ENCODE assay signal across 1 cellular context in the genomic region with DNA sequence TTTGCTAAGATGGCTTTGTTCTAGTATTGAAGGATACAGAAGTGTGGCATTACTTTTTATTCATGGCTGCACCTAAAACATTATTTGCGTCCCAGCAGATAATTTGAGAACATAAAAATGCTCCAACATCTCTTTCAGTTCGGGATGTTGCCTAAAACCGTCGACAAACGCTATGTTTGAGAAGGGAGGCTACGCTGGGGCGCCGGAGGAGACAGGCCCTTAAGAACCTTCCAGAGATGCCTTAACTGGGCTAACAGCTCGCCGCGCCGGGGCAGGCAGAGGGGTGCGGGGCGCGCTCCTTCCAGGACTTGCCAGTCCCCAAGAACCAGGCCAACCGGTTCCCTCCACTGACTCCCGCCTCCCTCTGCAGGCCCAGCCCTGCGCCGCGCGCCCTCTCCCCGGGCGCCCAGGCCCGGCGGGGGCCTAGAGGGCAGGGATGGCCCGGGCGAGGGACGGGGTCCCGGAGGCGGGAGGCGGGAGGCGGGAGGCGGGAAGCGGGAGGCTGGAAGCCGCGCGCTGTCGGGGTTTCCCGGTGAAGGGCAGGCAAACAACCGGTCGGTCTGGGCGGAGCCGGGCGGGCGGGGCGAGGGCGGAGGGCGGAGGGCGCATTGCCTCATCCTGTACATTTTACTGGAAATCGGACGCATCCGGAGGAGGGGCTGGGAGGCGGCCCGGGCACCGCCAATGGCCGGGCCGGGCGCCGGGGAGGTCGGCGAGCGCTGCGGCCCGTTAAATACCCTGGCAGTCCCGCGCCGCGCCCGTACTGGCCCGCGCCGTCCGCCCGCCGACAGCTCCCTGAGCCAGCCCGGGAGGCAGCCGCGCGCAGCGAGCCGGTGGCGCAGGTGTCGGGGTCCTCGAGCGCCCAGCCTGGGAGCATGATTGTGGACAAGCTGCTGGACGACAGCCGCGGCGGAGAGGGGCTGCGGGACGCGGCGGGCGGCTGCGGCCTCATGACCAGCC.
TF ChIP-seq lines count a peak whose summit lies in the region.

A gene with protein sequence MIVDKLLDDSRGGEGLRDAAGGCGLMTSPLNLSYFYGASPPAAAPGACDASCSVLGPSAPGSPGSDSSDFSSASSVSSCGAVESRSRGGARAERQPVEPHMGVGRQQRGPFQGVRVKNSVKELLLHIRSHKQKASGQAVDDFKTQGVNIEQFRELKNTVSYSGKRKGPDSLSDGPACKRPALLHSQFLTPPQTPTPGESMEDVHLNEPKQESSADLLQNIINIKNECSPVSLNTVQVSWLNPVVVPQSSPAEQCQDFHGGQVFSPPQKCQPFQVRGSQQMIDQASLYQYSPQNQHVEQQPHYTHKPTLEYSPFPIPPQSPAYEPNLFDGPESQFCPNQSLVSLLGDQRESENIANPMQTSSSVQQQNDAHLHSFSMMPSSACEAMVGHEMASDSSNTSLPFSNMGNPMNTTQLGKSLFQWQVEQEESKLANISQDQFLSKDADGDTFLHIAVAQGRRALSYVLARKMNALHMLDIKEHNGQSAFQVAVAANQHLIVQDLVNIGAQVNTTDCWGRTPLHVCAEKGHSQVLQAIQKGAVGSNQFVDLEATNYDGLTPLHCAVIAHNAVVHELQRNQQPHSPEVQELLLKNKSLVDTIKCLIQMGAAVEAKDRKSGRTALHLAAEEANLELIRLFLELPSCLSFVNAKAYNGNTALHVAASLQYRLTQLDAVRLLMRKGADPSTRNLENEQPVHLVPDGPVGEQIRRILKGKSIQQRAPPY (plus strand): TSS at position 761 of the 960 bp plus-strand sequence. CDS start 115 bp downstream, at position 876.

TF ChIP-seq in K562, 482 proteins besides CTCF, POLR2A, EP300 and RAD21 (continued from another document and continues in another):
- TF ChIP-seq, protein P1, sequence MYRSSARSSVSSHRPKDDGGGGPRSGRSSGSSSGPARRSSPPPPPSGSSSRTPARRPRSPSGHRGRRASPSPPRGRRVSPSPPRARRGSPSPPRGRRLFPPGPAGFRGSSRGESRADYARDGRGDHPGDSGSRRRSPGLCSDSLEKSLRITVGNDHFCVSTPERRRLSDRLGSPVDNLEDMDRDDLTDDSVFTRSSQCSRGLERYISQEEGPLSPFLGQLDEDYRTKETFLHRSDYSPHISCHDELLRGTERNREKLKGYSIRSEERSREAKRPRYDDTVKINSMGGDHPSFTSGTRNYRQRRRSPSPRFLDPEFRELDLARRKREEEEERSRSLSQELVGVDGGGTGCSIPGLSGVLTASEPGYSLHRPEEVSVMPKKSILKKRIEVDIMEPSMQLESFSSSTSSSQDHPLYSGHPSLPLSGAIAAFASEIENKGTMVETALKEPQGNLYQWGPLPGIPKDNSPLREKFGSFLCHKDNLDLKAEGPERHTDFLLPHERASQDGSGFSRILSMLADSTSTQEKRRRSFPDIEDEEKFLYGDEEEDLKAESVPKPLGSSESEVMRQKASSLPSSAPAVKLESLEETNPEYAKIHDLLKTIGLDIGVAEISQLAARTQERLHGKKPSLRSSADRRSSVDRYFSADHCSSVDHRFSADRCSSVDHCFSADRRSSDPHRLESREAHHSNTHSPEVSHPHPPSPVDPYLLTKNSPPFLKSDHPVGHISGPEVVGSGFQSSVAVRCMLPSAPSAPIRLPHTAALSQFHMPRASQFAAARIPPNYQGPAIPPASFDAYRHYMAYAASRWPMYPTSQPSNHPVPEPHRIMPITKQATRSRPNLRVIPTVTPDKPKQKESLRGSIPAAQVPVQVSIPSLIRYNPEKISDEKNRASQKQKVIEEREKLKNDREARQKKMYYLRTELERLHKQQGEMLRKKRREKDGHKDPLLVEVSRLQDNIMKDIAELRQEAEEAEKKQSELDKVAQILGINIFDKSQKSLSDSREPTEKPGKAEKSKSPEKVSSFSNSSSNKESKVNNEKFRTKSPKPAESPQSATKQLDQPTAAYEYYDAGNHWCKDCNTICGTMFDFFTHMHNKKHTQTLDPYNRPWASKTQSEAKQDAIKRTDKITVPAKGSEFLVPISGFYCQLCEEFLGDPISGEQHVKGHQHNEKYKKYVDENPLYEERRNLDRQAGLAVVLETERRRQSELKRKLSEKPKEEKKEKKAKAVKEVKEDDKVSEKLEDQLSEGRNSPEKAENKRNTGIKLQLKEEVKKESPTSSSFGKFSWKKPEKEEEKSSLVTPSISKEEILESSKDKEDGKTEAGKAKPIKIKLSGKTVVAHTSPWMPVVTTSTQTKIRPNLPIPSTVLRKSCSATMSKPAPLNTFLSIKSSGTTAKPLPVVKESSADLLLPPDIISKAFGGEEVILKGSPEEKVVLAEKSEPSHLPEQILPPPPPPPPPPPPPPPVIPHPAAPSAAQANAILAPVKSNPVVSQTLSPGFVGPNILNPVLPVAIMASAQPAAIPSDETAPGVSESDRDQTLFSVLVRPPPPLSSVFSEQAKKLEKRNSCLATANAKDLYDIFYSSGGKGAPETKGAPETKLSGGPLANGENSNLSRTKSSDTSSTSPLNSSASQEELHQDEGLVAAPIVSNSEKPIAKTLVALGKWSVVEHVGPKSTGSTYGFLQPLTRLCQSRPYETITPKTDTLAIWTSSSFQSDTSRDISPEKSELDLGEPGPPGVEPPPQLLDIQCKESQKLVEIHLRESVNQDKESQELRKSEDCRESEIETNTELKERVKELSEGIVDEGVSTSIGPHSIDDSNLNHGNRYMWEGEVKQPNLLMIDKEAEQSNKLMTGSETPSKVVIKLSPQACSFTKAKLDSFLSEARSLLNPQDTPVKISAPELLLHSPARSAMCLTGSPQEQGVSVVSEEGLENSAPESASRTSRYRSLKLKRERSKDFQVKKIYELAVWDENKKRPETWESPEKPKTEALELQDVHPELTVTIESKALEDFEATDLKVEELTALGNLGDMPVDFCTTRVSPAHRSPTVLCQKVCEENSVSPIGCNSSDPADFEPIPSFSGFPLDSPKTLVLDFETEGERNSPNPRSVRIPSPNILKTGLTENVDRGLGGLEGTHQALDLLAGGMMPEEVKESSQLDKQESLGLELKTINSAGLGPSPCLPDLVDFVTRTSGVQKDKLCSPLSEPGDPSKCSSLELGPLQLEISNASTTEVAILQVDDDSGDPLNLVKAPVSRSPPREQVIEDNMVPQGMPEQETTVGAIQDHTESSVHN (IDR thresholded peaks at IDR 0.05; ENCODE audit: borderline replicate concordance in 1 of 2, low read depth in 1 of 2), result no peak
- TF ChIP-seq ELF1 (tag; IDR thresholded peaks at IDR 0.05) (no peak), NCOA6 (IDR thresholded peaks at IDR 0.05) (no peak), BACH1 (tag; IDR thresholded peaks at IDR 0.05) (no peak), PTTG1 (tag; IDR thresholded peaks at IDR 0.05; ENCODE audit: low read depth) (no peak), ZNF316 (IDR thresholded peaks at IDR 0.05) (no peak), RB1 (IDR thresholded peaks at IDR 0.05; ENCODE audit: low read depth) (peak; percentile 42), GTF2F1 (IDR thresholded peaks at IDR 0.05; ENCODE audit: low read depth, low read length) (no peak), PURB (CRISPR knock-in tag; IDR thresholded peaks at IDR 0.05; ENCODE audit: low read depth) (no peak), SMAD2 (IDR thresholded peaks at IDR 0.05; ENCODE audit: low read depth, low read length) (no peak), MAZ (CRISPR knock-in tag; conservative IDR thresholded peaks at IDR 0.05 in 1 of 2, IDR thresholded peaks at IDR 0.05 in 1 of 2) (peak in 1 of 2 experiments; percentile 32; a peak in 1 of 4 replicates), IFI16 (CRISPR knock-in tag; IDR thresholded peaks at IDR 0.05) (no peak)
- TF ChIP-seq, protein P2, sequence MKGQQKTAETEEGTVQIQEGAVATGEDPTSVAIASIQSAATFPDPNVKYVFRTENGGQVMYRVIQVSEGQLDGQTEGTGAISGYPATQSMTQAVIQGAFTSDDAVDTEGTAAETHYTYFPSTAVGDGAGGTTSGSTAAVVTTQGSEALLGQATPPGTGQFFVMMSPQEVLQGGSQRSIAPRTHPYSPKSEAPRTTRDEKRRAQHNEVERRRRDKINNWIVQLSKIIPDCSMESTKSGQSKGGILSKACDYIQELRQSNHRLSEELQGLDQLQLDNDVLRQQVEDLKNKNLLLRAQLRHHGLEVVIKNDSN (CRISPR knock-in tag; IDR thresholded peaks at IDR 0.05), result no peak
- TF ChIP-seq, protein P3, sequence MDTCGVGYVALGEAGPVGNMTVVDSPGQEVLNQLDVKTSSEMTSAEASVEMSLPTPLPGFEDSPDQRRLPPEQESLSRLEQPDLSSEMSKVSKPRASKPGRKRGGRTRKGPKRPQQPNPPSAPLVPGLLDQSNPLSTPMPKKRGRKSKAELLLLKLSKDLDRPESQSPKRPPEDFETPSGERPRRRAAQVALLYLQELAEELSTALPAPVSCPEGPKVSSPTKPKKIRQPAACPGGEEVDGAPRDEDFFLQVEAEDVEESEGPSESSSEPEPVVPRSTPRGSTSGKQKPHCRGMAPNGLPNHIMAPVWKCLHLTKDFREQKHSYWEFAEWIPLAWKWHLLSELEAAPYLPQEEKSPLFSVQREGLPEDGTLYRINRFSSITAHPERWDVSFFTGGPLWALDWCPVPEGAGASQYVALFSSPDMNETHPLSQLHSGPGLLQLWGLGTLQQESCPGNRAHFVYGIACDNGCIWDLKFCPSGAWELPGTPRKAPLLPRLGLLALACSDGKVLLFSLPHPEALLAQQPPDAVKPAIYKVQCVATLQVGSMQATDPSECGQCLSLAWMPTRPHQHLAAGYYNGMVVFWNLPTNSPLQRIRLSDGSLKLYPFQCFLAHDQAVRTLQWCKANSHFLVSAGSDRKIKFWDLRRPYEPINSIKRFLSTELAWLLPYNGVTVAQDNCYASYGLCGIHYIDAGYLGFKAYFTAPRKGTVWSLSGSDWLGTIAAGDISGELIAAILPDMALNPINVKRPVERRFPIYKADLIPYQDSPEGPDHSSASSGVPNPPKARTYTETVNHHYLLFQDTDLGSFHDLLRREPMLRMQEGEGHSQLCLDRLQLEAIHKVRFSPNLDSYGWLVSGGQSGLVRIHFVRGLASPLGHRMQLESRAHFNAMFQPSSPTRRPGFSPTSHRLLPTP (IDR thresholded peaks at IDR 0.05; ENCODE audit: borderline replicate concordance, extremely low read depth, insufficient read length), result no peak
- TF ChIP-seq, protein P4, sequence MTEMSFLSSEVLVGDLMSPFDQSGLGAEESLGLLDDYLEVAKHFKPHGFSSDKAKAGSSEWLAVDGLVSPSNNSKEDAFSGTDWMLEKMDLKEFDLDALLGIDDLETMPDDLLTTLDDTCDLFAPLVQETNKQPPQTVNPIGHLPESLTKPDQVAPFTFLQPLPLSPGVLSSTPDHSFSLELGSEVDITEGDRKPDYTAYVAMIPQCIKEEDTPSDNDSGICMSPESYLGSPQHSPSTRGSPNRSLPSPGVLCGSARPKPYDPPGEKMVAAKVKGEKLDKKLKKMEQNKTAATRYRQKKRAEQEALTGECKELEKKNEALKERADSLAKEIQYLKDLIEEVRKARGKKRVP (CRISPR knock-in tag; IDR thresholded peaks at IDR 0.05), result no peak
- TF ChIP-seq, protein P5, sequence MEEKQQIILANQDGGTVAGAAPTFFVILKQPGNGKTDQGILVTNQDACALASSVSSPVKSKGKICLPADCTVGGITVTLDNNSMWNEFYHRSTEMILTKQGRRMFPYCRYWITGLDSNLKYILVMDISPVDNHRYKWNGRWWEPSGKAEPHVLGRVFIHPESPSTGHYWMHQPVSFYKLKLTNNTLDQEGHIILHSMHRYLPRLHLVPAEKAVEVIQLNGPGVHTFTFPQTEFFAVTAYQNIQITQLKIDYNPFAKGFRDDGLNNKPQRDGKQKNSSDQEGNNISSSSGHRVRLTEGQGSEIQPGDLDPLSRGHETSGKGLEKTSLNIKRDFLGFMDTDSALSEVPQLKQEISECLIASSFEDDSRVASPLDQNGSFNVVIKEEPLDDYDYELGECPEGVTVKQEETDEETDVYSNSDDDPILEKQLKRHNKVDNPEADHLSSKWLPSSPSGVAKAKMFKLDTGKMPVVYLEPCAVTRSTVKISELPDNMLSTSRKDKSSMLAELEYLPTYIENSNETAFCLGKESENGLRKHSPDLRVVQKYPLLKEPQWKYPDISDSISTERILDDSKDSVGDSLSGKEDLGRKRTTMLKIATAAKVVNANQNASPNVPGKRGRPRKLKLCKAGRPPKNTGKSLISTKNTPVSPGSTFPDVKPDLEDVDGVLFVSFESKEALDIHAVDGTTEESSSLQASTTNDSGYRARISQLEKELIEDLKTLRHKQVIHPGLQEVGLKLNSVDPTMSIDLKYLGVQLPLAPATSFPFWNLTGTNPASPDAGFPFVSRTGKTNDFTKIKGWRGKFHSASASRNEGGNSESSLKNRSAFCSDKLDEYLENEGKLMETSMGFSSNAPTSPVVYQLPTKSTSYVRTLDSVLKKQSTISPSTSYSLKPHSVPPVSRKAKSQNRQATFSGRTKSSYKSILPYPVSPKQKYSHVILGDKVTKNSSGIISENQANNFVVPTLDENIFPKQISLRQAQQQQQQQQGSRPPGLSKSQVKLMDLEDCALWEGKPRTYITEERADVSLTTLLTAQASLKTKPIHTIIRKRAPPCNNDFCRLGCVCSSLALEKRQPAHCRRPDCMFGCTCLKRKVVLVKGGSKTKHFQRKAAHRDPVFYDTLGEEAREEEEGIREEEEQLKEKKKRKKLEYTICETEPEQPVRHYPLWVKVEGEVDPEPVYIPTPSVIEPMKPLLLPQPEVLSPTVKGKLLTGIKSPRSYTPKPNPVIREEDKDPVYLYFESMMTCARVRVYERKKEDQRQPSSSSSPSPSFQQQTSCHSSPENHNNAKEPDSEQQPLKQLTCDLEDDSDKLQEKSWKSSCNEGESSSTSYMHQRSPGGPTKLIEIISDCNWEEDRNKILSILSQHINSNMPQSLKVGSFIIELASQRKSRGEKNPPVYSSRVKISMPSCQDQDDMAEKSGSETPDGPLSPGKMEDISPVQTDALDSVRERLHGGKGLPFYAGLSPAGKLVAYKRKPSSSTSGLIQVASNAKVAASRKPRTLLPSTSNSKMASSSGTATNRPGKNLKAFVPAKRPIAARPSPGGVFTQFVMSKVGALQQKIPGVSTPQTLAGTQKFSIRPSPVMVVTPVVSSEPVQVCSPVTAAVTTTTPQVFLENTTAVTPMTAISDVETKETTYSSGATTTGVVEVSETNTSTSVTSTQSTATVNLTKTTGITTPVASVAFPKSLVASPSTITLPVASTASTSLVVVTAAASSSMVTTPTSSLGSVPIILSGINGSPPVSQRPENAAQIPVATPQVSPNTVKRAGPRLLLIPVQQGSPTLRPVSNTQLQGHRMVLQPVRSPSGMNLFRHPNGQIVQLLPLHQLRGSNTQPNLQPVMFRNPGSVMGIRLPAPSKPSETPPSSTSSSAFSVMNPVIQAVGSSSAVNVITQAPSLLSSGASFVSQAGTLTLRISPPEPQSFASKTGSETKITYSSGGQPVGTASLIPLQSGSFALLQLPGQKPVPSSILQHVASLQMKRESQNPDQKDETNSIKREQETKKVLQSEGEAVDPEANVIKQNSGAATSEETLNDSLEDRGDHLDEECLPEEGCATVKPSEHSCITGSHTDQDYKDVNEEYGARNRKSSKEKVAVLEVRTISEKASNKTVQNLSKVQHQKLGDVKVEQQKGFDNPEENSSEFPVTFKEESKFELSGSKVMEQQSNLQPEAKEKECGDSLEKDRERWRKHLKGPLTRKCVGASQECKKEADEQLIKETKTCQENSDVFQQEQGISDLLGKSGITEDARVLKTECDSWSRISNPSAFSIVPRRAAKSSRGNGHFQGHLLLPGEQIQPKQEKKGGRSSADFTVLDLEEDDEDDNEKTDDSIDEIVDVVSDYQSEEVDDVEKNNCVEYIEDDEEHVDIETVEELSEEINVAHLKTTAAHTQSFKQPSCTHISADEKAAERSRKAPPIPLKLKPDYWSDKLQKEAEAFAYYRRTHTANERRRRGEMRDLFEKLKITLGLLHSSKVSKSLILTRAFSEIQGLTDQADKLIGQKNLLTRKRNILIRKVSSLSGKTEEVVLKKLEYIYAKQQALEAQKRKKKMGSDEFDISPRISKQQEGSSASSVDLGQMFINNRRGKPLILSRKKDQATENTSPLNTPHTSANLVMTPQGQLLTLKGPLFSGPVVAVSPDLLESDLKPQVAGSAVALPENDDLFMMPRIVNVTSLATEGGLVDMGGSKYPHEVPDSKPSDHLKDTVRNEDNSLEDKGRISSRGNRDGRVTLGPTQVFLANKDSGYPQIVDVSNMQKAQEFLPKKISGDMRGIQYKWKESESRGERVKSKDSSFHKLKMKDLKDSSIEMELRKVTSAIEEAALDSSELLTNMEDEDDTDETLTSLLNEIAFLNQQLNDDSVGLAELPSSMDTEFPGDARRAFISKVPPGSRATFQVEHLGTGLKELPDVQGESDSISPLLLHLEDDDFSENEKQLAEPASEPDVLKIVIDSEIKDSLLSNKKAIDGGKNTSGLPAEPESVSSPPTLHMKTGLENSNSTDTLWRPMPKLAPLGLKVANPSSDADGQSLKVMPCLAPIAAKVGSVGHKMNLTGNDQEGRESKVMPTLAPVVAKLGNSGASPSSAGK (IDR thresholded peaks at IDR 0.05), result no peak
